In the genomic region with DNA sequence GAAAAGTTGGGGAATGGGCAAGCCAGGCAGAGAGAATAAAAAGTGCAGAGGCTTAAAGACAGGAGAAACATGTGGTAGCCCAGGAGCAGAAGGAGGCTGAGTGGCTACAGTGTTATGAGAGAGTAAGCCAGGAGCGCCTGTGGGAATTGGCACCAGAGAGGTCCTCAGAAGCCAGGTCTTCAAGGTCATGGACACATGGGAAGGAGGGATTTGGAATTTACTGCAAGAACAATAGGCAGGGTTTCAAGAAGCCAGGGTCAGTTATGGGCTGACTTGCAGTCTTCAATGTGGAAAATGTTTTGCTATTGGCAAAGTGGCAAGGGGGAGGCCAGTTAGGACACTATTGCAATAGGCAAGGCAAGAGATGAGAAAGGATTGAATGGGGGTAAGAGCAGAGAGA, we compare ENCODE assay signal across 21 cellular contexts. TPM values are rescaled to one million over a fixed set of nuclear protein-coding genes. Genes with fewer than 3 reads are reported as not detected.
A peak's percentile ranks its signal among the peaks of the same experiment; 100 is the strongest.
DNase-seq lines count a peak whose midpoint lies in the region; ATAC-seq and TF ChIP-seq lines count a peak whose summit lies in the region.
"Had no signal": no experiment of that assay in that cellular context is flagged by ENCODE, and none has a peak within 500 bp of the region (broad histone marks: within the 10 kb centered on the region; RNA-seq: fewer than 3 reads in every experiment).

No MANE protein-coding gene starts in this region.

- H3K27me3 ChIP-seq in right atrium auricular region (no peaks in the 10 kb centered on the region), ovary (no peaks in the 10 kb centered on the region)
- H3K27me3 ChIP-seq: colonic mucosa, esophagus squamous epithelium, right lobe of liver had no signal

- TF ChIP-seq CTCF in right atrium auricular region (IDR thresholded peaks at IDR 0.05) (no peak), ovary (IDR thresholded peaks at IDR 0.05) (no peak), foreskin fibroblast (IDR thresholded peaks at IDR 0.05; ENCODE audit: low read depth, low read length) (no peak)

- intact Hi-C loops in Right ventricle myocardium superior (cut with DNase I) (loop anchor here (10.0 kb wide), 2 partner anchors 236 to 386 kb away; no protein-coding TSS in a partner anchor), ovary (cut with DNase I) (no loop called here)

- peak; percentile 50 for ATAC-seq in Right ventricle myocardium superior (ENCODE audit: poor library complexity)
- ATAC-seq: HCT116, right lobe of liver, SK-N-SH treated with all-trans-retinoic acid at 6 μM for 48 hours had no signal

- peaks cover 0 to 30% of the 10 kb centered on the region in 2 donors for H3K4me1 ChIP-seq in right atrium auricular region
- peaks cover 13% of the 10 kb centered on the region for H3K4me1 ChIP-seq in ovary (ENCODE audit: insufficient read depth)
- H3K4me1 ChIP-seq: colonic mucosa had no signal

- H3K9me3 ChIP-seq in right atrium auricular region (no peaks in the 10 kb centered on the region), ovary (no peaks in the 10 kb centered on the region)
- H3K9me3 ChIP-seq: colonic mucosa, esophagus squamous epithelium, right lobe of liver had no signal

- DNase-seq in Right ventricle myocardium superior (no peak), right atrium auricular region (ENCODE audit: low spot score) (no peak), cerebellar cortex (ENCODE audit: low spot score) (peak; percentile 52), ovary (peak; percentile 64 to 81 (median 71)), GM03348 (ENCODE audit: low spot score) (no peak), foreskin fibroblast (no peak), NCI-H1105 treated with DMSO at 0.1 percent for 48 hours (lab: John Stamatoyannopoulos, UW) (no peak)
- DNase-seq: activated CD4-positive, CD25-positive, alpha-beta regulatory T cell; activated CD8-positive, alpha-beta memory T cell treated with anti-CD3 and anti-CD28 coated beads for 24 hours; colonic mucosa; DMS79; esophagus squamous epithelium; mesenchymal stem cell; NCI-H1436 treated with DMSO at 0.1 percent for 48 hours; NCI-H69; right lobe of liver; RPMI8226; stimulated activated CD4-positive, alpha-beta T cell treated with anti-CD3 and anti-CD28 coated beads, Interleukin-15, amount 100 ng/mL, for 24 hours had no signal

- H3K36me3 ChIP-seq in right atrium auricular region = peaks cover 61% of the 10 kb centered on the region
- no peaks in the 10 kb centered on the region for H3K36me3 ChIP-seq in ovary
- H3K36me3 ChIP-seq: colonic mucosa had no signal

- TF ChIP-seq POLR2A in ovary (IDR thresholded peaks at IDR 0.05) = no peak

- H3K4me3 ChIP-seq in right atrium auricular region = no peak overlapping the region
- H3K4me3 ChIP-seq in ovary = no peak overlapping the region
- H3K4me3 ChIP-seq in foreskin fibroblast (ENCODE audit: low read depth in 1 of 2, low read length in 2 of 2) = no peak overlapping the region
- H3K4me3 ChIP-seq: colonic mucosa, esophagus squamous epithelium, right lobe of liver had no signal

- 13 to 25% (median 17%) methylated on average over 1 of the region's 1 CpG for WGBS in ovary, 3 donors

- H3K27ac ChIP-seq in right atrium auricular region (no peak overlapping the region), ovary (peak overlapping the region in 1 of 2 donors; percentile 0)
- H3K27ac ChIP-seq: C4-2B, colonic mucosa, esophagus squamous epithelium, right lobe of liver had no signal

- no peak for TF ChIP-seq EP300 in ovary (IDR thresholded peaks at IDR 0.05)

RNA-seq across cellular contexts. Expression of a gene that starts 29.3 kb away (rescaled TPM):
- total RNA-seq in Right ventricle myocardium superior (36.4 TPM), right atrium auricular region (10 to 100 TPM; 18.4 to 24.7 TPM), ovary (10 to 100 TPM; 18.6 to 57.7 (median 40.6) TPM)
- polyA plus RNA-seq in ovary = 10 to 100 TPM; 12.5 to 50.1 TPM

Comparison
In these comparisons a context has a peak if more than half of its experiments do, and no peak if none do; other contexts are left out.
1. DNase-seq: peak in cerebellar cortex (single experiment) and ovary (5 of 5); none in Right ventricle myocardium superior (single experiment), right atrium auricular region (single experiment), GM03348 (single experiment), foreskin fibroblast (0 of 2) and NCI-H1105 treated with DMSO at 0.1 percent for 48 hours (single experiment).